Comparison of ENCODE assay signal across 9 cellular contexts in the genomic region with DNA sequence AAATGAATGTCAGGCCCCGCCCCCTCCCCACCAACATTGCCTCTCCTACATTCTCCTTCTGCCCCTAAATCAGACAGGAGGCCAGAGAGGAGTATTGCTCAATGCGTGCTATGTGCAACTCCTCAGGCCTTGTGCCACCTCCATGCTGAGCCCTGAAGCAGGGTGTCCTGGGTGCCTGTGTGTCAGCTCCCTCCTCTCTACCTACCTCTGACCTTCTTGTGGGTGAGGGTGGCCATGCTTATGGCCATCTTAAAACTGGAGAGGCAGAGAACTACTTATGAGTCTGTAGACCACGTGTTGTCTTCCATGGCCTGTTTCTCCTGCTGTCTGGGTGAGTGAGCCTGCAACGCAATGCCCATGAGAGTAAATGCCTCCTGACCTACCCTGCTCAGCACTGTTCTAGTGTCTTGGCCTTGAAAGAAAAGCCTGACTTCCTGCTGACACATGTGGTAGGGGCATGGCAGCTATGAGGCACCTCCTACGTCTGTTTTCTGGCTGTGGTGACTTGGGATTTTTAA. TPM values are rescaled to one million over a fixed set of nuclear protein-coding genes. Genes with fewer than 3 reads are reported as not detected.
A peak's percentile ranks its signal among the peaks of the same experiment; 100 is the strongest.
DNase-seq lines count a peak whose midpoint lies in the region; ATAC-seq and TF ChIP-seq lines count a peak whose summit lies in the region.
"Had no signal": no experiment of that assay in that cellular context is flagged by ENCODE, and none has a peak within 500 bp of the region (broad histone marks: within the 10 kb centered on the region; RNA-seq: fewer than 3 reads in every experiment).

No MANE protein-coding gene starts in this region.

- DNase-seq in GF-D8 (lab: John Stamatoyannopoulos, UW) (peak; percentile 22), WTC11 (ENCODE audit: low spot score) (no peak), psoas muscle (peak; percentile 47 to 68), GM13976 (ENCODE audit: low spot score) (no peak), GM13977 (ENCODE audit: low spot score) (no peak), NCI-H2196 (lab: John Stamatoyannopoulos, UW; ENCODE audit: unreplicated experiment) (no peak), activated gamma-delta T cell treated with Interleukin-2 at 50 U/mL for 16 hours (no peak)
- peak; percentile 27 for DNase-seq in effector CD8-positive, alpha-beta T cell (lab: John Stamatoyannopoulos, UW)
- DNase-seq: NCI-H524 had no signal

- peaks cover 0 to 55% of the 10 kb centered on the region in 2 donors for H3K36me3 ChIP-seq in psoas muscle (ENCODE audit: insufficient read depth in 1 of 2, low read depth in 1 of 2)

- H3K27ac Mint-ChIP-seq in WTC11, result peak overlapping the region; percentile 64; the same call in 1 of the 2 replicates

- CTCF ChIA-PET in WTC11 (lab: Charles Lee), result interaction anchor here (0.6 to 2.9 kb wide), 18 partner anchors 10 to 1095 kb away, joined by 3 to 46 read pairs (median 4); a partner anchor contains a TSS

- H3K9me3 ChIP-seq in psoas muscle, result no peaks in the 10 kb centered on the region

- no peaks in the 10 kb centered on the region for H3K27me3 Mint-ChIP-seq in WTC11 (ENCODE audit: low read depth)

- intact Hi-C loops in psoas muscle (cut with DNase I), result no loop called here

- peaks cover 40% of the 10 kb centered on the region for H3K36me3 Mint-ChIP-seq in WTC11

- peaks cover 56% of the 10 kb centered on the region for H3K4me1 ChIP-seq in psoas muscle

- peaks cover 14% of the 10 kb centered on the region for H3K4me1 Mint-ChIP-seq in WTC11

- H3K27me3 ChIP-seq in psoas muscle (ENCODE audit: insufficient read depth in 3 of 3, low read length in 2 of 3), result no peaks in the 10 kb centered on the region

- WGBS in psoas muscle, 3 donors, result 44 to 73% (median 55%) methylated on average over 5 of the region's 5 CpGs

- peak; percentile 14; the same call in 1 of the 2 replicates for ATAC-seq in WTC11
- peak; percentile 51 to 85 (median 80) for ATAC-seq in psoas muscle

- TF ChIP-seq CTCF in WTC11 (IDR thresholded peaks at IDR 0.05) (no peak), psoas muscle (IDR thresholded peaks at IDR 0.05) (no peak), GM13976 (IDR thresholded peaks at IDR 0.05; ENCODE audit: borderline replicate concordance, control extremely low read depth, extremely low read depth, insufficient read depth, missing control alignments) (no peak), GM13977 (IDR thresholded peaks at IDR 0.05; ENCODE audit: extremely low read depth, insufficient read depth, missing control alignments) (no peak)

- no peak overlapping the region for H3K4me3 Mint-ChIP-seq in WTC11

- H3K27ac ChIP-seq in psoas muscle, result peak overlapping the region; percentile 89

- POLR2A ChIA-PET in WTC11 (lab: Charles Lee), result interaction anchor here (1.0 to 1.6 kb wide), 3 partner anchors 9 to 14 kb away, joined by 3 to 8 read pairs (median 3); a partner anchor contains a TSS

- in situ Hi-C loops in GM13976 (cut with MboI; ENCODE audit: low sequenced_read_pairs, unreplicated experiment), result no loop called here
- in situ Hi-C loops in GM13977 (cut with MboI; ENCODE audit: low pct_unique_long_range_greater_than_20kb, low sequenced_read_pairs, unreplicated experiment), result no loop called here

- H3K9me3 Mint-ChIP-seq in WTC11, result no peaks in the 10 kb centered on the region

- H3K4me3 ChIP-seq in psoas muscle, result no peak overlapping the region

TF ChIP-seq in WTC11, 78 proteins besides CTCF, POLR2A, EP300 and RAD21:
- TF ChIP-seq SMAD3 (CRISPR knock-in tag; IDR thresholded peaks at IDR 0.05; ENCODE audit: borderline replicate concordance), result no peak
- no peak for TF ChIP-seq ZBTB21 (CRISPR knock-in tag; IDR thresholded peaks at IDR 0.05; ENCODE audit: borderline replicate concordance)
- TF ChIP-seq RORB (CRISPR knock-in tag; IDR thresholded peaks at IDR 0.05), result no peak
- TF ChIP-seq NR1H2 (CRISPR knock-in tag; IDR thresholded peaks at IDR 0.05), result no peak

RNA-seq across cellular contexts. Expression of a gene that starts 10.5 kb away (rescaled TPM):
- total RNA-seq in WTC11 (2021) (20.7 to 26.4 TPM (median 22.1 TPM) in 3 replicates), psoas muscle (10 to 100 TPM; 24.5 to 71.1 (median 43.6) TPM)
- 10 to 100 TPM; 15.4 to 27.4 (median 27.3) TPM for polyA plus RNA-seq in psoas muscle

RNA-seq across cellular contexts. Expression of a gene that starts 27.9 kb away (rescaled TPM):
- total RNA-seq in WTC11 (2021) (90.0 to 91.1 TPM (median 90.6 TPM) in 3 replicates), psoas muscle (1 to 10 TPM; 6.1 to 8.8 (median 7.5) TPM)
- polyA plus RNA-seq in psoas muscle, result 1 to 10 TPM; 5.8 to 8.9 (median 7.1) TPM

RNA-seq across cellular contexts. Expression of a gene that starts 34.3 kb away (rescaled TPM):
- total RNA-seq in WTC11 (2021) (2.0 to 3.0 TPM (median 2.2 TPM) in 3 replicates), psoas muscle (10 to 100 TPM in 1 of 4 donors, 1 to 10 TPM in 3; 5.3 to 11.6 (median 8.8) TPM)
- polyA plus RNA-seq in psoas muscle, result 10 to 100 TPM in 1 of 3 donors, 1 to 10 TPM in 2; 3.2 to 12.0 (median 4.7) TPM

RNA-seq across cellular contexts. Expression of a gene that starts 40.1 kb away (rescaled TPM):
- total RNA-seq in WTC11 (2021) (not detected in 3 replicates), psoas muscle (not detected)
- under 1 TPM in 2 of 3 donors, not detected in 1; 0.01 to 0.05 TPM for polyA plus RNA-seq in psoas muscle

Comparison
In these comparisons a context has a peak if more than half of its experiments do, and no peak if none do; other contexts are left out.
1. DNase-seq: peak in GF-D8 (single experiment), effector CD8-positive, alpha-beta T cell (single experiment) and psoas muscle (2 of 2); none in WTC11 (single experiment), GM13976 (single experiment), GM13977 (single experiment), NCI-H2196 (single experiment) and activated gamma-delta T cell treated with Interleukin-2 at 50 U/mL for 16 hours (single experiment).